9 cellular contexts compared by ENCODE assay signal in the genomic region with DNA sequence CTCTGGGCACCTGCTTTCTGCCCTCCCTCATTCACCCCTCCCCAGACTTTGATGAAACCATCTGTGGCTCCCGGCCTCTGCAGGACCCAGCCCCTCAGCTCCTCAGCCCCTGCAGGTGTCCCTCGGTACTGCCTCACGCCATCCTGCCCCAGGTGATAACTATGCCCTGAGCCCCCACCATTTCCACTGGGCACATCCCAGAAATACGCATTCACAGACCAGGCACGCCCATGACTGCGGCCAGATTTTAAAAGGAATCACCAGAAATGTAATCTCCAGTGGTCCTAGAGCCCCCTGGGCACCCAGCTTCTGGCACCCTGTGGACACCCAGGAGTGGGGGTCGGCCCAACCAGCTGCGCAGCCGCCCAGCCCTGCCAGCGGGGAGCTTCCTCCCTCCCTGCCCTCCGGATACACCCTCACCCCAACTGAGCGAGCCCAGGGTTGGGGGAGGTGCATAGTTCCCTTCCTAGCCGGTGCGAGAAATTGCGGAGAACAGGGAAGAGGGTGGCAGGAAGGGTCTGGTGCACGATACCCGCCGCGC. TPM values are rescaled to one million over a fixed set of nuclear protein-coding genes. Genes with fewer than 3 reads are reported as not detected.
A peak's percentile ranks its signal among the peaks of the same experiment; 100 is the strongest.
DNase-seq lines count a peak whose midpoint lies in the region; ATAC-seq, FAIRE-seq and TF ChIP-seq lines count a peak whose summit lies in the region.
"Had no signal": no experiment of that assay in that cellular context is flagged by ENCODE, and none has a peak within 500 bp of the region (broad histone marks: within the 10 kb centered on the region; RNA-seq: fewer than 3 reads in every experiment).

No MANE protein-coding gene starts in this region.

- H3K27me3 ChIP-seq in GM12878 (replicated peaks in 1 of 2; ENCODE audit: control insufficient read depth in 2 of 2, insufficient read depth in 2 of 2, low read length in 1 of 2), result peaks cover 0 to 6% of the 10 kb centered on the region in 2 experiments; a peak in 3 of 4 replicates
- peaks cover 36% of the 10 kb centered on the region for H3K27me3 ChIP-seq in prostate gland (replicated peaks; ENCODE audit: insufficient read depth)

- no peak overlapping the region for H3K27ac ChIP-seq in GM12878 (ENCODE audit: control insufficient read depth, insufficient read depth)
- H3K27ac ChIP-seq in prostate gland, result no peak overlapping the region

- BruUV-seq in GM12878 (replicated peaks; lab: Mats Ljungman, UMichigan), result no TSS peak

- no peaks in the 10 kb centered on the region for H3K36me3 Mint-ChIP-seq in osteocyte (ENCODE audit: unreplicated experiment)
- H3K36me3 Mint-ChIP-seq: natural killer cell treated with Interleukin-12 subunit alpha and Interleukin-12 subunit beta and Interleukin-15 and Interleukin-18, amount 100 ng/mL, for 72 hours had no signal

- H3K79me2 ChIP-seq in GM12878 (ENCODE audit: control insufficient read depth, insufficient read depth, low read length), result no peaks in the 10 kb centered on the region

- H3K4me1 ChIP-seq in GM12878 (ENCODE audit: control insufficient read depth, insufficient read depth, low read length) (no peaks in the 10 kb centered on the region), prostate gland (replicated peaks) (no peaks in the 10 kb centered on the region)

- RAD21 ChIA-PET in GM12878 (lab: Charles Lee; ENCODE audit: unreplicated experiment), result no interaction called here

- no peak for FAIRE-seq in GM12878 (lab: Jason Lieb, UNC)

- intact Hi-C loops in GM12878 (cut with micrococcal nuclease; ENCODE audit: unreplicated experiment), result no loop called here
- intact Hi-C loops in prostate gland (cut with DNase I), result no loop called here

- no peak overlapping the region for H3K9ac ChIP-seq in GM12878 (ENCODE audit: control insufficient read depth, insufficient read depth, low read length)

- no peak for TF ChIP-seq EP300 in GM12878 (IDR thresholded peaks at IDR 0.05; ENCODE audit: borderline replicate concordance in 1 of 2, control insufficient read depth in 1 of 2, low read depth in 2 of 2, low read length in 2 of 2)

- H3K9me3 Mint-ChIP-seq in osteocyte (ENCODE audit: unreplicated experiment), result no peaks in the 10 kb centered on the region
- H3K9me3 Mint-ChIP-seq: natural killer cell treated with Interleukin-12 subunit alpha and Interleukin-12 subunit beta and Interleukin-15 and Interleukin-18, amount 100 ng/mL, for 72 hours had no signal

- TF ChIP-seq RAD21 in GM12878 (IDR thresholded peaks at IDR 0.05; ENCODE audit: insufficient read depth, low read depth, low read length), result no peak

- H2AFZ ChIP-seq in GM12878 (ENCODE audit: control insufficient read depth, low read depth, low read length), result no peak overlapping the region

- CTCF ChIA-PET in GM12878 (lab: Yijun Ruan, JAX), result no interaction called here

- H3K4me3 ChIP-seq in GM12878, result no peak overlapping the region
- H3K4me3 ChIP-seq in prostate gland, result no peak overlapping the region

- ATAC-seq in GM12878 (peak; percentile 68), HG02610 (IDR thresholded peaks at IDR 0.05; ENCODE audit: unreplicated experiment) (no peak)

- H3K27ac Mint-ChIP-seq in osteocyte (ENCODE audit: unreplicated experiment), result no peak overlapping the region
- H3K27ac Mint-ChIP-seq: natural killer cell treated with Interleukin-12 subunit alpha and Interleukin-12 subunit beta and Interleukin-15 and Interleukin-18, amount 100 ng/mL, for 72 hours had no signal

- WGBS in GM12878 (ENCODE audit: insufficient coverage, insufficient replicate concordance, low lambda C conversion rate, missing lambda C conversion rate), result 7% methylated on average over 18 of the region's 19 CpGs
- WGBS in prostate gland, result 5% methylated on average over 14 of the region's 19 CpGs

- H3K4me2 ChIP-seq in GM12878 (ENCODE audit: control insufficient read depth, insufficient read depth), result no peak overlapping the region

- H3K27me3 Mint-ChIP-seq in osteocyte (ENCODE audit: unreplicated experiment), result peaks cover 18% of the 10 kb centered on the region

- H3K9me3 ChIP-seq in GM12878 (replicated peaks; ENCODE audit: control insufficient read depth, insufficient read depth, low read length) (no peaks in the 10 kb centered on the region), prostate gland (no peaks in the 10 kb centered on the region)

- no peaks in the 10 kb centered on the region for H4K20me1 ChIP-seq in GM12878 (ENCODE audit: control insufficient read depth, insufficient read depth)

- peaks cover 25% of the 10 kb centered on the region for H3K4me1 Mint-ChIP-seq in osteocyte (ENCODE audit: unreplicated experiment)

- TF ChIP-seq CTCF in GM12873 (IDR thresholded peaks at IDR 0.05; ENCODE audit: insufficient read depth, low read depth, low read length, missing control alignments) (peak; percentile 56), GM12878 (IDR thresholded peaks at IDR 0.05 in 2 of 3, conservative IDR thresholded peaks at IDR 0.05 in 1 of 3; ENCODE audit: control insufficient read depth in 2 of 3, extremely low read depth in 1 of 3, insufficient read depth in 1 of 3, low read depth in 3 of 3, low read length in 3 of 3) (peak in 2 of 3 experiments; percentile 31 to 36; a peak in 3 of 6 replicates), osteocyte (IDR thresholded peaks at IDR 0.05) (peak; percentile 24), prostate gland (IDR thresholded peaks at IDR 0.05) (no peak)

- in situ Hi-C loops in GM12878 (cut with MboI), result no loop called here

- peak overlapping the region; percentile 56 for H3K4me3 Mint-ChIP-seq in osteocyte (ENCODE audit: unreplicated experiment)
- H3K4me3 Mint-ChIP-seq: natural killer cell treated with Interleukin-12 subunit alpha and Interleukin-12 subunit beta and Interleukin-15 and Interleukin-18, amount 100 ng/mL, for 72 hours had no signal

- no peaks in the 10 kb centered on the region for H3K36me3 ChIP-seq in GM12878 (ENCODE audit: control insufficient read depth in 2 of 2, insufficient read depth in 2 of 2, low read length in 1 of 2)
- no peaks in the 10 kb centered on the region for H3K36me3 ChIP-seq in prostate gland

- TF ChIP-seq POLR2A in GM12878 (IDR thresholded peaks at IDR 0.05; ENCODE audit: low read depth, low read length) (no peak), prostate gland (IDR thresholded peaks at IDR 0.05) (no peak)

- POLR2A ChIA-PET in GM12878 (lab: Charles Lee), result no interaction called here

- peak; percentile 18 for DNase-seq in NCI-H1105 treated with DMSO at 0.1 percent for 48 hours (lab: John Stamatoyannopoulos, UW)
- no peak for DNase-seq in GM12878 (ENCODE audit: low read depth, low spot score)
- no peak for DNase-seq in osteocyte (ENCODE audit: extremely low spot score, unreplicated experiment)
- DNase-seq in OCI-M2 (lab: John Stamatoyannopoulos, UW; ENCODE audit: unreplicated experiment), result no peak
- no peak for DNase-seq in prostate gland (ENCODE audit: low spot score)
- DNase-seq in foreskin melanocyte, result no peak

- SMC1A ChIA-PET in GM12878 (lab: Charles Lee; ENCODE audit: uncharacterized antibody, unreplicated experiment), result no interaction called here

TF ChIP-seq in GM12878, 131 proteins besides CTCF, POLR2A, EP300 and RAD21 (continues in another document):
- TF ChIP-seq CEBPB (IDR thresholded peaks at IDR 0.05; ENCODE audit: borderline replicate concordance in 1 of 2, low read depth in 2 of 2, low read length in 2 of 2), result no peak
- TF ChIP-seq ZNF687 (IDR thresholded peaks at IDR 0.05), result no peak
- TF ChIP-seq ZBED1 (IDR thresholded peaks at IDR 0.05; ENCODE audit: borderline replicate concordance), result no peak

RNA-seq across cellular contexts. Expression of gene NTSR1, which starts 0.6 kb away (rescaled TPM):
- total RNA-seq in GM12878 (2013; cell fraction: nucleolus; rRNA removed), result not detected in 2 replicates
- total RNA-seq in GM12878 (2014; rRNA removed), result not detected in 2 replicates
- total RNA-seq in GM12878 (2014; rRNA removed; fragmentation: Illumina TruSeq; extraction: Trizol), result not detected in 2 replicates
- total RNA-seq in GM12878 (2021), result 0.05 TPM in 1 of 2 replicates, not detected in the other
- polyA plus RNA-seq in GM12878 (2011; ENCODE audit: low read depth), result not detected
- not detected in 2 replicates for polyA plus RNA-seq in GM12878 (2011; rRNA removed)
- not detected in 2 replicates for polyA plus RNA-seq in GM12878 (2011; cell fraction: cytosol; rRNA removed)
- polyA plus RNA-seq in GM12878 (2011; cell fraction: nucleus; rRNA removed), result not detected in 2 replicates
- 0.03 TPM in 1 of 2 replicates, not detected in the other for polyA plus RNA-seq in GM12878 (2012)
- polyA plus RNA-seq in GM12878 (2014; fragmentation: Illumina TruSeq; extraction: Trizol), result not detected in 2 replicates
- polyA plus RNA-seq in GM12878 (2014; fragmentation: Nextera tagmentation; extraction: Ambion mirVana), result not detected
- not detected in 2 replicates for polyA plus RNA-seq in GM12878 (2014; rRNA removed)
- polyA plus RNA-seq in GM12878 (2016; fragmentation: Nextera tagmentation; extraction: Ambion mirVana), result not detected
- not detected in 2 replicates for polyA minus RNA-seq in GM12878 (2011; rRNA and poly(A)+ RNA removed)
- polyA minus RNA-seq in GM12878 (2011; cell fraction: cytosol; rRNA and poly(A)+ RNA removed), result not detected in 2 replicates
- polyA minus RNA-seq in GM12878 (2011; cell fraction: nucleus; rRNA and poly(A)+ RNA removed), result not detected in 2 replicates
- 0.11 and 0.16 TPM in 2 replicates for total RNA-seq in osteocyte
- total RNA-seq in prostate gland, result under 1 TPM in 1 of 2 donors, not detected in 1; 0.74 TPM
- total RNA-seq: natural killer cell treated with Interleukin-12 subunit alpha and Interleukin-12 subunit beta and Interleukin-15 and Interleukin-18, amount 100 ng/mL, for 72 hours had no signal

Comparison
In these comparisons a context has a peak if more than half of its experiments do, and no peak if none do; other contexts are left out.
1. CTCF ChIP-seq: peak in GM12873 (single experiment), GM12878 (2 of 3) and osteocyte (single experiment); none in prostate gland (0 of 4).